In the genomic region with DNA sequence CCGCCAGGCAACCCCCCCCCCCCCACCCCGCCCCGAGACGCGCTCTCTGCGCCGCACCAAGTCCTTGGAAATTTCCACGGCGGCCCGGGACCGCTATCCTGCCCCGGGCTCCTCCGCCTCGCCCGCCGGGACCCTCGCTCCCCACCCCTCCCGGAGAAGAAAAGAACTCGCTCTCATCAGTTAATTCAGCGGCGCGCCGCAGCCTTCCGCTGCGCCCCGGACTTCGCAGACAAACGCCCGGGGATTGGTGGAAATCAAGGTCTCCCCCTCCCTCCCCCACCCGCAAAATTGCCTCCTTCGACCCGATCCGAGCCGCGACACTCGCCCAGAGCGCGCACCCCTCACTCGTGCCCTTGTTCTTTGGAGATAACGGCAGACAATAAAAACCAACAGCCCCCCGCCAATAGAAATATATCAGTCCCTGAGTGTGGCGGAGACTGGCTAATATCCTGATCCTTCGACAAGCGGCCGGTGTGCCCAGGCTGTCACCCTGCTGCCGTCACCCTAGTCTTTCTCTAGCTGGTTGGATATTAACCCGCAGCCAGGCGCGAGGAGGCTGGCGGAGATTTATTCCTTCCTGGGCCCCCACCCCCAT, we compare ENCODE assay signal across 8 cellular contexts. TPM values are rescaled to one million over a fixed set of nuclear protein-coding genes. Genes with fewer than 3 reads are reported as not detected.
DNase-seq lines count a peak whose midpoint lies in the region; ATAC-seq and TF ChIP-seq lines count a peak whose summit lies in the region.

A gene with protein sequence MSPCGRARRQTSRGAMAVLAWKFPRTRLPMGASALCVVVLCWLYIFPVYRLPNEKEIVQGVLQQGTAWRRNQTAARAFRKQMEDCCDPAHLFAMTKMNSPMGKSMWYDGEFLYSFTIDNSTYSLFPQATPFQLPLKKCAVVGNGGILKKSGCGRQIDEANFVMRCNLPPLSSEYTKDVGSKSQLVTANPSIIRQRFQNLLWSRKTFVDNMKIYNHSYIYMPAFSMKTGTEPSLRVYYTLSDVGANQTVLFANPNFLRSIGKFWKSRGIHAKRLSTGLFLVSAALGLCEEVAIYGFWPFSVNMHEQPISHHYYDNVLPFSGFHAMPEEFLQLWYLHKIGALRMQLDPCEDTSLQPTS (minus strand): TSS at position 12 of the 595 bp plus-strand sequence. CDS start 475 bp downstream, outside the sequence.

- H3K27me3 Mint-ChIP-seq in activated CD8-positive, alpha-beta memory T cell treated with anti-CD3 and anti-CD28 coated beads, Interleukin-2, amount 10 ng/mL, durations not matched to agents 7 days and 5 days, result peaks cover 13% of the 10 kb centered on the region

- peak within 1 kb of the TSS; percentile 82 for H3K27ac Mint-ChIP-seq in activated CD8-positive, alpha-beta memory T cell treated with anti-CD3 and anti-CD28 coated beads, Interleukin-2, amount 10 ng/mL, durations not matched to agents 7 days and 5 days

- H3K27me3 ChIP-seq in MG63 (peaks cover 12% of the 10 kb centered on the region), muscle layer of duodenum (ENCODE audit: low read depth, low read length) (peaks cover 11% of the 10 kb centered on the region), stomach smooth muscle (ENCODE audit: control insufficient read depth in 1 of 2, insufficient read depth in 2 of 2, low read length in 2 of 2) (peaks cover 0 to 9% of the 10 kb centered on the region in 2 donors)

- H3K9ac ChIP-seq in stomach smooth muscle (ENCODE audit: low read length in 2 of 2), result peak within 1 kb of the TSS; percentile 55 to 57

- H3K4me3 Mint-ChIP-seq in activated CD8-positive, alpha-beta memory T cell treated with anti-CD3 and anti-CD28 coated beads, Interleukin-2, amount 10 ng/mL, durations not matched to agents 7 days and 5 days, result peak within 1 kb of the TSS; percentile 88

- H3K36me3 ChIP-seq in MG63 (no peaks in the 10 kb centered on the region), muscle layer of duodenum (ENCODE audit: control insufficient read depth in 1 of 2, insufficient read depth in 2 of 2, low read length in 2 of 2) (no peaks in the 10 kb centered on the region), stomach smooth muscle (ENCODE audit: control insufficient read depth in 2 of 2, insufficient read depth in 2 of 2, low read length in 2 of 2) (no peaks in the 10 kb centered on the region)

- H3K36me3 Mint-ChIP-seq in activated CD8-positive, alpha-beta memory T cell treated with anti-CD3 and anti-CD28 coated beads, Interleukin-2, amount 10 ng/mL, durations not matched to agents 7 days and 5 days, result no peaks in the 10 kb centered on the region

- H3K4me1 Mint-ChIP-seq in activated CD8-positive, alpha-beta memory T cell treated with anti-CD3 and anti-CD28 coated beads, Interleukin-2, amount 10 ng/mL, durations not matched to agents 7 days and 5 days, result peaks cover 26% of the 10 kb centered on the region

- DNase-seq in C1 segment of cervical spinal cord (lab: John Stamatoyannopoulos, UW) (peak in 10 of 14 donors; percentile 24 to 79 (median 54)), MG63 (peak; percentile 43), epithelial cell of esophagus (ENCODE audit: low read depth) (peak; percentile 22), GF-D8 (lab: John Stamatoyannopoulos, UW) (no peak)
- DNase-seq in activated CD8-positive, alpha-beta memory T cell treated with anti-CD3 and anti-CD28 coated beads, Interleukin-2, amount 10 ng/mL, durations not matched to agents 7 days and 5 days, result peak; percentile 76

- H3K4me3 ChIP-seq in MG63 (peak within 1 kb of the TSS; percentile 62), epithelial cell of esophagus (ENCODE audit: low read length) (peak within 1 kb of the TSS; percentile 69), muscle layer of duodenum (ENCODE audit: low read depth in 1 of 2, low read length in 2 of 2) (peak within 1 kb of the TSS; percentile 67 to 97), stomach smooth muscle (ENCODE audit: low read length in 2 of 2) (peak within 1 kb of the TSS; percentile 83 to 88)

- CTCF ChIA-PET in activated CD8-positive, alpha-beta memory T cell treated with anti-CD3 and anti-CD28 coated beads, Interleukin-2, amount 10 ng/mL, durations not matched to agents 7 days and 5 days (lab: Charles Lee), result interaction anchor here (0.7 to 2.0 kb wide), 25 partner anchors 39 to 637 kb away, joined by 3 to 16 read pairs (median 4); no protein-coding TSS in a partner anchor

- H3K9me3 Mint-ChIP-seq in activated CD8-positive, alpha-beta memory T cell treated with anti-CD3 and anti-CD28 coated beads, Interleukin-2, amount 10 ng/mL, durations not matched to agents 7 days and 5 days (ENCODE audit: low read depth), result no peaks in the 10 kb centered on the region

- TF ChIP-seq CTCF in epithelial cell of esophagus (IDR thresholded peaks at IDR 0.05; ENCODE audit: insufficient read depth, low read depth, low read length, missing control alignments), result no peak

- no peaks in the 10 kb centered on the region for H3K9me3 ChIP-seq in MG63
- no peaks in the 10 kb centered on the region for H3K9me3 ChIP-seq in muscle layer of duodenum (ENCODE audit: control insufficient read depth in 1 of 2, low read length in 2 of 2)
- no peaks in the 10 kb centered on the region for H3K9me3 ChIP-seq in stomach smooth muscle (ENCODE audit: control insufficient read depth in 2 of 2, low read length in 2 of 2)

- no peak within 1 kb of the TSS for H3K27ac ChIP-seq in muscle layer of duodenum (ENCODE audit: low read length)
- H3K27ac ChIP-seq in stomach smooth muscle (ENCODE audit: low read length), result peak within 1 kb of the TSS; percentile 47

- H3K4me1 ChIP-seq in muscle layer of duodenum (ENCODE audit: control insufficient read depth in 1 of 2, insufficient read depth in 2 of 2, low read length in 2 of 2) (peaks cover 0 to 10% of the 10 kb centered on the region in 2 donors), stomach smooth muscle (ENCODE audit: control insufficient read depth, insufficient read depth, low read length) (peaks cover 12% of the 10 kb centered on the region)

- ATAC-seq in GM21528 (IDR thresholded peaks at IDR 0.05; ENCODE audit: low FRiP score, unreplicated experiment), result peak; percentile 28
- peak; percentile 48 for ATAC-seq in activated CD8-positive, alpha-beta memory T cell treated with anti-CD3 and anti-CD28 coated beads, Interleukin-2, amount 10 ng/mL, durations not matched to agents 7 days and 5 days

RNA-seq across cellular contexts. Expression of the gene that starts here (rescaled TPM):
- total RNA-seq in MG63 (2014; rRNA removed; shearing (Covaris generic); ENCODE audit: low replicate concordance), result 0.20 TPM in 1 of 2 replicates, not detected in the other
- 1 to 10 TPM; 2.7 to 4.6 TPM for total RNA-seq in activated CD8-positive, alpha-beta memory T cell treated with anti-CD3 and anti-CD28 coated beads, Interleukin-2, amount 10 ng/mL, durations not matched to agents 7 days and 5 days

Comparison
In these comparisons a context has a peak if more than half of its experiments do, and no peak if none do; other contexts are left out.
1. Peak in DNase-seq and H3K4me3 ChIP-seq in MG63; RNA of the gene not detected or under 1 TPM.